ENCODE assay signal across 11 cellular contexts in the genomic region with DNA sequence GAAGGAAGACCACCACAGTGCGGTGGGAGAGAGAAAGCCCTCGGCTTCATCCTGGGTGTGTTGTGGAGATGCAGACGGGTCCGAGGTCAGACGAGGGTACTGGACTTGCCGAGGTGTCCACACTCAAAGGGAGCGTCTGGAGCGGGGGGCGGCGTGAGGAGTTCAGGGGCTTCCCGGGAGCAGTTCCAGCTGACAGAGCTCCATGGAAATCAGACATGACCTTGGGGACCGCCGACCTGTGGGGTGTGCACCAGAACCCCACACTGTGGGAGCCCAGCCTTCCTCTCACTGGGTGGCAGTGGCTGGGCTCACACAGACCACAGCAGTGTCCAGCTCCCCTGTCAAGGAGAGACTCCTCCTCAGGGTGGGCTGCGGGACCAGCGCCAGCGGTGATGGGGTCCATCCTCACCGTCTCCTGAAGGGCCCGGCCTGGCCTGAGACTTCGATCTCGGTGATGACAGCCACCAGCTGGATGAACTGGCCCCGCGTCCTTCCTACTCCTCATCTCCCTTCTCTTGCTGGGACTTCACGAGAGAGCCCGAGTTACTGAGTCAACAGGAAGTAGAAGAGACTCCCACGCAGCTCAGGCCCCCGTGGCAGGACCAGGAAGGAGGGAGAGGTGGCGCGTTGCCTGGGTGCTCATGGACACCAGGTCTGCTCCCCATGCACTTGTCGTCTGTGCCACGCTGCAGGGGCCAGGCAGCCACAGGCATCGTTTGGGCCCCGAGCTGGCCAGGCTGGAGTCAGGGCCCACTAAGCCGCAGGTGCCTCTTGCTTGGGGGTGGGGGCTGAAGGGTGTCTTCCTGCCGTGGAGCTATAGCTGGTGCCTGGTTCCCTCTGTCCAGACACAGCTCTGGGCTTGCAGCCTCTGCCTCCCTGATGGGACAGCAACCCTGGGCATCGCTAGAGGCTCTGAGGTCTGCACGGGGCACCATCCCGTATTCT.
A peak's percentile ranks its signal among the peaks of the same experiment; 100 is the strongest.
DNase-seq lines count a peak whose midpoint lies in the region; ATAC-seq, FAIRE-seq and TF ChIP-seq lines count a peak whose summit lies in the region.
"Had no signal": no experiment of that assay in that cellular context is flagged by ENCODE, and none has a peak within 500 bp of the region (broad histone marks: within the 10 kb centered on the region; RNA-seq: fewer than 3 reads in every experiment).

No MANE protein-coding gene starts in this region.

- no peak overlapping the region for H3K4me3 ChIP-seq in osteoblast (ENCODE audit: insufficient read depth, low read length)

- FAIRE-seq in HTR-8/SVneo (lab: Jason Lieb, UNC), result no peak

- TF ChIP-seq CTCF in osteoblast (IDR thresholded peaks at IDR 0.05; ENCODE audit: extremely low read depth, low read depth, low read length), result no peak

- ATAC-seq in GM18511 (IDR thresholded peaks at IDR 0.05; ENCODE audit: unreplicated experiment), result no peak

- no peaks in the 10 kb centered on the region for H3K79me2 ChIP-seq in osteoblast (ENCODE audit: insufficient read depth, low read length)

- no peaks in the 10 kb centered on the region for H3K4me1 ChIP-seq in osteoblast (ENCODE audit: insufficient read depth, low read length)

- DNase-seq in GF-D8 (lab: John Stamatoyannopoulos, UW) (peak; percentile 7), NCI-H226 (peak; percentile 17), globus pallidus (ENCODE audit: low spot score) (peak; percentile 3), osteoblast (ENCODE audit: insufficient read length, low spot score, missing footprints) (peak; percentile 82), activated gamma-delta T cell (lab: John Stamatoyannopoulos, UW) (no peak), NCI-H2171 treated with DMSO at 0.1 percent for 48 hours (lab: John Stamatoyannopoulos, UW) (no peak), HTR-8/SVneo (ENCODE audit: insufficient read length, low spot score) (no peak)
- DNase-seq: activated CD4-positive, alpha-beta T cell treated with anti-CD3 and anti-CD28 coated beads for 4 hours; stimulated activated CD4-positive, alpha-beta T cell treated with anti-CD3 and anti-CD28 coated beads, Interleukin-2, amount 100 ng/mL, for 48 hours had no signal

- H2AFZ ChIP-seq in osteoblast (ENCODE audit: low read length), result no peak overlapping the region

- no peaks in the 10 kb centered on the region for H4K20me1 ChIP-seq in osteoblast (ENCODE audit: insufficient read depth, low read length)

- H3K27me3 ChIP-seq in osteoblast (ENCODE audit: insufficient read depth, low read length), result peaks cover 5% of the 10 kb centered on the region
- H3K27me3 ChIP-seq: neutrophil had no signal

- no peak overlapping the region for H3K4me2 ChIP-seq in osteoblast (ENCODE audit: insufficient read depth, low read length)

- H3K9me3 ChIP-seq in osteoblast (ENCODE audit: low read depth, low read length), result peaks cover 4% of the 10 kb centered on the region
- H3K9me3 ChIP-seq: neutrophil had no signal

- H3K36me3 ChIP-seq in osteoblast (ENCODE audit: insufficient read depth, low read length), result no peaks in the 10 kb centered on the region
- H3K36me3 ChIP-seq: neutrophil had no signal

- no peak overlapping the region for H3K27ac ChIP-seq in osteoblast (ENCODE audit: low read depth, low read length)
- H3K27ac ChIP-seq: neutrophil had no signal

Comparison
In these comparisons a context has a peak if more than half of its experiments do, and no peak if none do; other contexts are left out.
1. DNase-seq: peak in GF-D8 (single experiment), NCI-H226 (single experiment), globus pallidus (single experiment) and osteoblast (single experiment); none in activated gamma-delta T cell (single experiment), NCI-H2171 treated with DMSO at 0.1 percent for 48 hours (single experiment) and HTR-8/SVneo (single experiment).